Comparison of ENCODE assay signal across 9 cellular contexts in the genomic region with DNA sequence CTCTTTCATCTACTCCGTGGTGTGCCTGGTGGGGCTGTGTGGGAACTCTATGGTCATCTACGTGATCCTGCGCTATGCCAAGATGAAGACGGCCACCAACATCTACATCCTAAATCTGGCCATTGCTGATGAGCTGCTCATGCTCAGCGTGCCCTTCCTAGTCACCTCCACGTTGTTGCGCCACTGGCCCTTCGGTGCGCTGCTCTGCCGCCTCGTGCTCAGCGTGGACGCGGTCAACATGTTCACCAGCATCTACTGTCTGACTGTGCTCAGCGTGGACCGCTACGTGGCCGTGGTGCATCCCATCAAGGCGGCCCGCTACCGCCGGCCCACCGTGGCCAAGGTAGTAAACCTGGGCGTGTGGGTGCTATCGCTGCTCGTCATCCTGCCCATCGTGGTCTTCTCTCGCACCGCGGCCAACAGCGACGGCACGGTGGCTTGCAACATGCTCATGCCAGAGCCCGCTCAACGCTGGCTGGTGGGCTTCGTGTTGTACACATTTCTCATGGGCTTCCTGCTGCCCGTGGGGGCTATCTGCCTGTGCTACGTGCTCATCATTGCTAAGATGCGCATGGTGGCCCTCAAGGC. TPM values are rescaled to one million over a fixed set of nuclear protein-coding genes. Genes with fewer than 3 reads are reported as not detected.
DNase-seq lines count a peak whose midpoint lies in the region; ATAC-seq and TF ChIP-seq lines count a peak whose summit lies in the region.
"Had no signal": no experiment of that assay in that cellular context is flagged by ENCODE, and none has a peak within 500 bp of the region (broad histone marks: within the 10 kb centered on the region; RNA-seq: fewer than 3 reads in every experiment).

No MANE protein-coding gene starts in this region.

- no peak overlapping the region for H3K4me2 ChIP-seq in osteoblast (ENCODE audit: insufficient read depth, low read length)

- H3K27ac Mint-ChIP-seq in CD4-positive, alpha-beta memory T cell, result no peak overlapping the region
- H3K27ac Mint-ChIP-seq in WTC11, result no peak overlapping the region

- intact Hi-C loops in CD4-positive, alpha-beta memory T cell (cut with micrococcal nuclease), result no loop called here

- no peaks in the 10 kb centered on the region for H3K36me3 ChIP-seq in CD4-positive, alpha-beta memory T cell (ENCODE audit: insufficient read depth, low read length)
- H3K36me3 ChIP-seq in gastroesophageal sphincter (no peaks in the 10 kb centered on the region), osteoblast (ENCODE audit: insufficient read depth, low read length) (no peaks in the 10 kb centered on the region)

- peaks cover 50 to 54% of the 10 kb centered on the region in 2 donors for H3K27me3 Mint-ChIP-seq in CD4-positive, alpha-beta memory T cell
- peaks cover 97% of the 10 kb centered on the region for H3K27me3 Mint-ChIP-seq in WTC11 (ENCODE audit: low read depth)

- TF ChIP-seq EP300 in gastroesophageal sphincter (IDR thresholded peaks at IDR 0.05), result no peak

- POLR2A ChIA-PET in CD4-positive, alpha-beta memory T cell (lab: Charles Lee; ENCODE audit: partially characterized antibody), result no interaction called here
- POLR2A ChIA-PET in WTC11 (lab: Charles Lee), result no interaction called here
- POLR2A ChIA-PET in HEK293T (lab: Yijun Ruan, JAX), result no interaction called here

- peaks cover 4% of the 10 kb centered on the region for H3K27me3 ChIP-seq in CD4-positive, alpha-beta memory T cell (ENCODE audit: insufficient read depth, low read length)
- H3K27me3 ChIP-seq in gastroesophageal sphincter, result peaks cover 66% of the 10 kb centered on the region
- H3K27me3 ChIP-seq in osteoblast (ENCODE audit: insufficient read depth, low read length), result no peaks in the 10 kb centered on the region

- no peak overlapping the region for H3K27ac ChIP-seq in CD4-positive, alpha-beta memory T cell (ENCODE audit: low read depth, low read length)
- H3K27ac ChIP-seq in gastroesophageal sphincter, result no peak overlapping the region
- H3K27ac ChIP-seq in osteoblast (ENCODE audit: low read depth, low read length), result no peak overlapping the region

- no peak for ATAC-seq in WTC11
- peak; percentile 3 for ATAC-seq in gastroesophageal sphincter

- TF ChIP-seq CTCF in WTC11 (IDR thresholded peaks at IDR 0.05) (no peak), gastroesophageal sphincter (IDR thresholded peaks at IDR 0.05) (no peak), osteoblast (IDR thresholded peaks at IDR 0.05; ENCODE audit: extremely low read depth, low read depth, low read length) (no peak)

- DNase-seq in CD4-positive, alpha-beta memory T cell, result no peak
- DNase-seq in WTC11 (ENCODE audit: low spot score) (no peak), osteoblast (ENCODE audit: insufficient read length, low spot score, missing footprints) (no peak), NCI-H2227 treated with DMSO at 0.1 percent for 48 hours (lab: John Stamatoyannopoulos, UW) (no peak), NCI-H2227 (lab: John Stamatoyannopoulos, UW; ENCODE audit: unreplicated experiment) (no peak), HEK293T (ENCODE audit: extremely low spot score) (no peak), DMS153 (lab: John Stamatoyannopoulos, UW) (no peak)
- DNase-seq: activated CD8-positive, alpha-beta memory T cell treated with anti-CD3 and anti-CD28 coated beads, Interleukin-2, amount 50 U/mL, for 4 hours had no signal

- TF ChIP-seq POLR2A in gastroesophageal sphincter (IDR thresholded peaks at IDR 0.05), result no peak

- WGBS in gastroesophageal sphincter (ENCODE audit: low coverage in 1 of 2), 2 donors, result 8% methylated on average over 2 of the region's 39 CpGs; no CpG with 5 or more reads in 1 of the 2 donors

- no peaks in the 10 kb centered on the region for H3K79me2 ChIP-seq in osteoblast (ENCODE audit: insufficient read depth, low read length)

- H3K4me3 ChIP-seq in CD4-positive, alpha-beta memory T cell (ENCODE audit: low read length in 2 of 2), result no peak overlapping the region
- H3K4me3 ChIP-seq in gastroesophageal sphincter, result peak overlapping the region in 1 of 2 donors; percentile 45
- H3K4me3 ChIP-seq in osteoblast (ENCODE audit: insufficient read depth, low read length), result peak overlapping the region; percentile 13

- peaks cover 22 to 41% (median 25%) of the 10 kb centered on the region in 4 donors for H3K4me1 Mint-ChIP-seq in CD4-positive, alpha-beta memory T cell
- H3K4me1 Mint-ChIP-seq in WTC11, result peaks cover 52% of the 10 kb centered on the region

- peak overlapping the region in 5 of 8 donors; percentile 26 to 74 (median 67) for H3K4me3 Mint-ChIP-seq in CD4-positive, alpha-beta memory T cell
- peak overlapping the region; percentile 76 for H3K4me3 Mint-ChIP-seq in WTC11

- no peaks in the 10 kb centered on the region for H3K36me3 Mint-ChIP-seq in CD4-positive, alpha-beta memory T cell
- H3K36me3 Mint-ChIP-seq in WTC11, result peaks cover 2% of the 10 kb centered on the region; the same call in 1 of the 2 replicates

- H3K9me3 Mint-ChIP-seq in CD4-positive, alpha-beta memory T cell, result peaks cover 0 to 10% (median 4%) of the 10 kb centered on the region in 8 donors
- H3K9me3 Mint-ChIP-seq in WTC11, result peaks cover 7% of the 10 kb centered on the region

- CTCF ChIA-PET in CD4-positive, alpha-beta memory T cell (lab: Charles Lee; ENCODE audit: partially characterized antibody), result no interaction called here
- CTCF ChIA-PET in WTC11 (lab: Charles Lee) (interaction anchor here (1.1 kb wide), 1 partner anchor 10 kb away, joined by 3 read pairs; no protein-coding TSS in a partner anchor), HEK293T (lab: Yijun Ruan, JAX) (no interaction called here)

- H3K4me1 ChIP-seq in CD4-positive, alpha-beta memory T cell (ENCODE audit: insufficient read depth, low read length), result peaks cover 10% of the 10 kb centered on the region
- H3K4me1 ChIP-seq in gastroesophageal sphincter (peaks cover 0 to 38% (median 0%) of the 10 kb centered on the region in 3 donors), osteoblast (ENCODE audit: insufficient read depth, low read length) (no peaks in the 10 kb centered on the region)

- H2AFZ ChIP-seq in osteoblast (ENCODE audit: low read length), result no peak overlapping the region

- H3K9me3 ChIP-seq in CD4-positive, alpha-beta memory T cell (ENCODE audit: control insufficient read depth in 1 of 2, low read length in 2 of 2), result no peaks in the 10 kb centered on the region
- H3K9me3 ChIP-seq in gastroesophageal sphincter (peaks cover 0 to 9% (median 0%) of the 10 kb centered on the region in 3 donors), osteoblast (ENCODE audit: low read depth, low read length) (no peaks in the 10 kb centered on the region)

- no peaks in the 10 kb centered on the region for H4K20me1 ChIP-seq in osteoblast (ENCODE audit: insufficient read depth, low read length)

TF ChIP-seq in WTC11, 78 proteins besides CTCF, POLR2A, EP300 and RAD21:
- TF ChIP-seq TEAD4 (CRISPR knock-in tag; IDR thresholded peaks at IDR 0.05), result no peak
- 0 out of 2 replicates have a peak, but pooled peaks have one; percentile 27 for TF ChIP-seq FOXP1 (CRISPR knock-in tag; IDR thresholded peaks at IDR 0.05; ENCODE audit: borderline replicate concordance)
- TF ChIP-seq MAX (CRISPR knock-in tag; IDR thresholded peaks at IDR 0.05), result peak; percentile 31; the same call in 1 of the 2 replicates
- no peak for TF ChIP-seq SMAD3 (CRISPR knock-in tag; IDR thresholded peaks at IDR 0.05; ENCODE audit: borderline replicate concordance)
- peak; percentile 13; the same call in 1 of the 2 replicates for TF ChIP-seq ZNF671 (CRISPR knock-in tag; IDR thresholded peaks at IDR 0.05)
- TF ChIP-seq CREB1 (CRISPR knock-in tag; IDR thresholded peaks at IDR 0.05), result no peak
- TF ChIP-seq JUN (CRISPR knock-in tag; IDR thresholded peaks at IDR 0.05), result no peak
- 0 out of 2 replicates have a peak, but pooled peaks have one; percentile 62 for TF ChIP-seq RELA (CRISPR knock-in tag; IDR thresholded peaks at IDR 0.05; ENCODE audit: borderline replicate concordance)

TF ChIP-seq in HEK293T, 16 proteins besides CTCF, POLR2A, EP300 and RAD21:
- TF ChIP-seq TARDBP (IDR thresholded peaks at IDR 0.05) (no peak), SP1 (IDR thresholded peaks at IDR 0.05) (no peak), ELF4 (IDR thresholded peaks at IDR 0.05) (no peak), LEF1 (IDR thresholded peaks at IDR 0.05; ENCODE audit: borderline replicate concordance) (no peak), ZNF384 (IDR thresholded peaks at IDR 0.05) (no peak), NFRKB (IDR thresholded peaks at IDR 0.05) (no peak), L3MBTL2 (conservative IDR thresholded peaks at IDR 0.05) (no peak), FOXA1 (IDR thresholded peaks at IDR 0.05) (no peak), HDGF (IDR thresholded peaks at IDR 0.05; ENCODE audit: borderline replicate concordance) (no peak), BHLHE40 (IDR thresholded peaks at IDR 0.05; ENCODE audit: borderline replicate concordance) (no peak)

RNA-seq across cellular contexts. Expression of gene SSTR1, which starts 2.0 kb away (rescaled TPM):
- total RNA-seq in CD4-positive, alpha-beta memory T cell, result not detected
- not detected for polyA plus RNA-seq in CD4-positive, alpha-beta memory T cell
- total RNA-seq in WTC11 (2021), result 1.7 to 1.9 TPM (median 1.7 TPM) in 3 replicates
- 1 to 10 TPM in 1 of 4 donors, under 1 TPM in 3; 0.16 to 1.2 (median 0.37) TPM for total RNA-seq in gastroesophageal sphincter
- under 0.01 TPM in 2 replicates for total RNA-seq in osteoblast

RNA-seq across cellular contexts. Expression of gene CLEC14A, which starts 46.2 kb away (rescaled TPM):
- not detected for total RNA-seq in CD4-positive, alpha-beta memory T cell
- not detected for polyA plus RNA-seq in CD4-positive, alpha-beta memory T cell
- total RNA-seq in WTC11 (2021), result 0.09 to 0.23 TPM (median 0.15 TPM) in 3 replicates
- total RNA-seq in gastroesophageal sphincter, result 10 to 100 TPM; 13.7 to 39.4 (median 31.5) TPM
- 0.29 TPM in 1 of 2 replicates, not detected in the other for total RNA-seq in osteoblast

Comparison
In these comparisons a context has a peak if more than half of its experiments do, and no peak if none do; other contexts are left out.
1. RNA of gene CLEC14A, which starts 46.2 kb away (total RNA-seq): 13.7 to 39.4 TPM in gastroesophageal sphincter; 0.09 to 0.23 TPM in WTC11, not detected in CD4-positive, alpha-beta memory T cell and 0.29 TPM in osteoblast; every median in the first group is over 10 times any median in the second.